8 cellular contexts compared by ENCODE assay signal in genomic region chr2:43773876-43774613, GRCh38. TPM values are rescaled to one million over a fixed set of nuclear protein-coding genes. Genes with fewer than 3 reads are reported as not detected.
DNase-seq lines count a peak whose midpoint lies in the region; ATAC-seq and TF ChIP-seq lines count a peak whose summit lies in the region.

DYNC2LI1 (plus strand) TSS chr2:43774039; CDS start chr2:43774139, 100 bp downstream.

- TF ChIP-seq CTCF in colonic mucosa (IDR thresholded peaks at IDR 0.05): no peak

- no peaks in the 10 kb centered on the region for H3K4me1 ChIP-seq in colonic mucosa

- no peaks in the 10 kb centered on the region for H3K9me3 ChIP-seq in colonic mucosa

- H3K27me3 ChIP-seq in colonic mucosa: no peaks in the 10 kb centered on the region

- H3K9ac ChIP-seq in colonic mucosa (ENCODE audit: low read depth in 2 of 2, low read length in 2 of 2): peak within 1 kb of the TSS; percentile 37 to 95

- DNase-seq in AG20443 (ENCODE audit: low spot score) (peak; percentile 97), NCI-H510A (lab: John Stamatoyannopoulos, UW) (peak; percentile 89), colonic mucosa (peak; percentile 93), kidney tubule cell (ENCODE audit: low spot score) (peak; percentile 94)
- peak; percentile 70 to 75 for DNase-seq in activated CD4-positive, alpha-beta T cell treated with anti-CD3 and anti-CD28 coated beads for 4 hours
- DNase-seq in stimulated activated CD4-positive, alpha-beta T cell treated with anti-CD3 and anti-CD28 coated beads, Interleukin-1b, Interleukin-23, amount 100 ng/mL, for 24 hours (ENCODE audit: low read depth in 4 of 4, low spot score in 1 of 4): peak; percentile 50 to 80 (median 68)

- H3K4me3 ChIP-seq in colonic mucosa: peak within 1 kb of the TSS; percentile 54

- no peaks in the 10 kb centered on the region for H3K36me3 ChIP-seq in colonic mucosa

- intact Hi-C loops in colonic mucosa (cut with DNase I): no loop called here

- peak; percentile 99 for ATAC-seq in HG03432 (IDR thresholded peaks at IDR 0.05; ENCODE audit: unreplicated experiment)

- peak within 1 kb of the TSS; percentile 84 for H3K27ac ChIP-seq in colonic mucosa

- TF ChIP-seq POLR2A in GM19099 (IDR thresholded peaks at IDR 0.05; ENCODE audit: extremely low read depth, insufficient read length, low read depth): peak; percentile 49

RNA-seq across cellular contexts. Expression of gene DYNC2LI1, which starts in this region (rescaled TPM):
- 10 to 100 TPM in 1 of 2 donors, 1 to 10 TPM in 1; 8.1 to 17.2 TPM for total RNA-seq in colonic mucosa

Comparison
In these comparisons a context has a peak if more than half of its experiments do, and no peak if none do; other contexts are left out.
1. Peak in every context shown above with its lines: DNase-seq, ATAC-seq, H3K4me3 ChIP-seq and H3K27ac ChIP-seq.